1 cellular context compared by ENCODE assay signal in the genomic region with DNA sequence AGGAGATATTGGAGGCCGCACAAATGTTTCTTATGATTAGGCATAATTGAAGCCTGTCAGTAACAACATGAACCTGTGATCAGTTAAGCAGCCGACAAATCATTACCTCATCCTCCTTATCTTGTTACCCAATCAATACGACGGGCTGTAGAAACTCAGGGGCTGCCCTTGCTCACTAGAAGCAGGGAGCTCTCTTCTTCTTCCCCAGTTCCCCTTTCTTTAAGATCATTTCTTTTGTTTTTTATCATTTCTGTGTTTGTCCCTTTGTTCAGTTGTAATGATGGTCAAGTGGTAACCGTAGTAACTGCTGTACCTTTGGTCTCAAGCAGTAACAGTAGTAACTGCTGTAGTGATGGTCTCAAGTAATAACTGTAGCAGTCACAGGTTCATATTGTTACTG.
TF ChIP-seq lines count a peak whose summit lies in the region.

No MANE protein-coding gene starts in this region.

TF ChIP-seq in endothelial cell of umbilical vein, 7 proteins besides CTCF, POLR2A, EP300 and RAD21:
- TF ChIP-seq JUN (IDR thresholded peaks at IDR 0.05; ENCODE audit: borderline replicate concordance, insufficient read depth, insufficient read length, low read depth), result no peak
- TF ChIP-seq EZH2 (IDR thresholded peaks at IDR 0.05; ENCODE audit: borderline replicate concordance, low read depth, low read length, severe bottlenecking), result peak; percentile 4
